Comparison of ENCODE assay signal across 20 cellular contexts in genomic region chr21:36608251-36608650, GRCh38.
DNase-seq lines count a peak whose midpoint lies in the region; TF ChIP-seq lines count a peak whose summit lies in the region.
"Had no signal": no experiment of that assay in that cellular context is flagged by ENCODE, and none has a peak within 500 bp of the region (broad histone marks: within the 10 kb centered on the region; RNA-seq: fewer than 3 reads in every experiment).

No MANE protein-coding gene starts in this region.

- TF ChIP-seq CTCF in MM.1S (IDR thresholded peaks at IDR 0.05; ENCODE audit: low read length) (no peak), foreskin fibroblast (IDR thresholded peaks at IDR 0.05; ENCODE audit: low read depth, low read length) (no peak)

- no peaks in the 10 kb centered on the region for H4K20me1 ChIP-seq in MM.1S (ENCODE audit: insufficient read depth, low read length)

- H3K4me1 ChIP-seq in MM.1S (ENCODE audit: low read length), result no peaks in the 10 kb centered on the region
- H3K4me1 ChIP-seq: A549 had no signal

- no peaks in the 10 kb centered on the region for H3K9me2 ChIP-seq in MM.1S (replicated peaks; ENCODE audit: insufficient read depth, low read length)

- no peaks in the 10 kb centered on the region for H3K36me3 ChIP-seq in MM.1S (replicated peaks; ENCODE audit: insufficient read depth, low read length)

- H3K79me2 ChIP-seq in MM.1S (ENCODE audit: low read length), result no peaks in the 10 kb centered on the region

- H3K9ac ChIP-seq in MM.1S (ENCODE audit: low read length), result no peak overlapping the region

- no peak overlapping the region for H3K4me2 ChIP-seq in MM.1S (ENCODE audit: low read depth, low read length)
- H3K4me2 ChIP-seq: A549 had no signal

- no peak overlapping the region for H3K27ac ChIP-seq in MM.1S (ENCODE audit: low read length)
- H3K27ac ChIP-seq: 22Rv1, A549 had no signal

- DNase-seq in NCI-H146 treated with DMSO at 0.1 percent for 48 hours (lab: John Stamatoyannopoulos, UW; ENCODE audit: unreplicated experiment), result peak; percentile 2
- no peak for DNase-seq in NCI-H146 (lab: John Stamatoyannopoulos, UW)
- peak; percentile 5 for DNase-seq in MM.1S
- peak; percentile 64 for DNase-seq in cerebellum (ENCODE audit: low spot score)
- no peak for DNase-seq in foreskin fibroblast
- no peak for DNase-seq in activated CD4-positive, alpha-beta T cell treated with anti-CD3 and anti-CD28 coated beads for 1 hour
- DNase-seq: AML-193; CD4-positive, alpha-beta memory T cell; CD4-positive, CD25-positive, alpha-beta regulatory T cell; CD8-positive, alpha-beta memory T cell; COR-L47; DMS 273 treated with DMSO at 0.1 percent for 48 hours; DMS153; DMS53; DMS79; DND-41; EL; GF-D8 had no signal

- H3K9me3 ChIP-seq in MM.1S (replicated peaks; ENCODE audit: insufficient read depth, low read length), result no peaks in the 10 kb centered on the region

- no peak overlapping the region for H3K4me3 ChIP-seq in MM.1S (ENCODE audit: low read length)
- no peak overlapping the region for H3K4me3 ChIP-seq in foreskin fibroblast (ENCODE audit: low read depth in 1 of 2, low read length in 2 of 2)
- H3K4me3 ChIP-seq: A549 had no signal

- no peaks in the 10 kb centered on the region for H3F3A ChIP-seq in MM.1S (ENCODE audit: insufficient read depth, low read length)

- peaks cover 7% of the 10 kb centered on the region; the same call in 1 of the 2 replicates for H3K27me3 ChIP-seq in MM.1S (replicated peaks; ENCODE audit: insufficient read depth, low read length)

- no peak overlapping the region for H2AFZ ChIP-seq in MM.1S (ENCODE audit: low read length)

Comparison
In these comparisons a context has a peak if more than half of its experiments do, and no peak if none do; other contexts are left out.
1. DNase-seq: peak in NCI-H146 treated with DMSO at 0.1 percent for 48 hours (single experiment), MM.1S (single experiment) and cerebellum (single experiment); none in NCI-H146 (single experiment), foreskin fibroblast (0 of 2) and activated CD4-positive, alpha-beta T cell treated with anti-CD3 and anti-CD28 coated beads for 1 hour (single experiment).